10 cellular contexts compared by ENCODE assay signal in genomic region chr18:63158676-63159291, GRCh38.
DNase-seq lines count a peak whose midpoint lies in the region; ATAC-seq and TF ChIP-seq lines count a peak whose summit lies in the region.
"Had no signal": no experiment of that assay in that cellular context is flagged by ENCODE, and none has a peak within 500 bp of the region (broad histone marks: within the 10 kb centered on the region; RNA-seq: fewer than 3 reads in every experiment).

No MANE protein-coding gene starts in this region.

- peak; percentile 75 for DNase-seq in activated CD4-positive, alpha-beta T cell treated with anti-CD3 and anti-CD28 coated beads for 36 hours
- DNase-seq in activated CD4-positive, alpha-beta T cell treated with anti-CD3 and anti-CD28 coated beads for 1 hour: no peak
- DNase-seq in Karpas-422 (peak; percentile 66), thyroid gland (no peak), dorsolateral prefrontal cortex (no peak), osteocyte (ENCODE audit: extremely low spot score, unreplicated experiment) (no peak), right cardiac atrium (no peak)
- DNase-seq in activated naive CD8-positive, alpha-beta T cell treated with anti-CD3 and anti-CD28 coated beads, Interleukin-2, amount 10 ng/mL, durations not matched to agents 7 days and 5 days: no peak
- DNase-seq: 8988T; NK-92 treated with Interleukin-12 subunit alpha and Interleukin-12 subunit beta, amount 100 ng/mL, for 24 hours had no signal

- H3K36me3 ChIP-seq in Karpas-422 (ENCODE audit: insufficient read depth, low read length) (no peaks in the 10 kb centered on the region), thyroid gland (no peaks in the 10 kb centered on the region)

- H3K4me1 ChIP-seq in Karpas-422 (ENCODE audit: low read length) (peaks cover 100% of the 10 kb centered on the region), thyroid gland (peaks cover 32 to 79% of the 10 kb centered on the region in 2 donors), right cardiac atrium (ENCODE audit: control insufficient read depth, insufficient read depth, low read length) (peaks cover 11% of the 10 kb centered on the region)

- no peaks in the 10 kb centered on the region; the same call in 1 of the 2 replicates for H4K20me1 ChIP-seq in Karpas-422 (ENCODE audit: insufficient read depth, low read depth, low read length)

- H3K79me2 ChIP-seq in Karpas-422 (ENCODE audit: low read length): peaks cover 83% of the 10 kb centered on the region

- peak; percentile 18 for ATAC-seq in activated CD4-positive, alpha-beta T cell treated with anti-CD3 and anti-CD28 coated beads for 36 hours
- no peak for ATAC-seq in activated naive CD8-positive, alpha-beta T cell treated with anti-CD3 and anti-CD28 coated beads, Interleukin-2, amount 10 ng/mL, durations not matched to agents 7 days and 5 days (ENCODE audit: low read depth)
- no peak for ATAC-seq in right cardiac atrium

- H3K4me1 Mint-ChIP-seq in activated CD4-positive, alpha-beta T cell treated with anti-CD3 and anti-CD28 coated beads for 36 hours: peaks cover 99% of the 10 kb centered on the region
- H3K4me1 Mint-ChIP-seq in activated naive CD8-positive, alpha-beta T cell treated with anti-CD3 and anti-CD28 coated beads, Interleukin-2, amount 10 ng/mL, durations not matched to agents 7 days and 5 days: peaks cover 97% of the 10 kb centered on the region
- H3K4me1 Mint-ChIP-seq in osteocyte (ENCODE audit: unreplicated experiment): peaks cover 27% of the 10 kb centered on the region

- peak overlapping the region; percentile 95 for H3K27ac Mint-ChIP-seq in activated CD4-positive, alpha-beta T cell treated with anti-CD3 and anti-CD28 coated beads for 36 hours
- H3K27ac Mint-ChIP-seq in activated naive CD8-positive, alpha-beta T cell treated with anti-CD3 and anti-CD28 coated beads, Interleukin-2, amount 10 ng/mL, durations not matched to agents 7 days and 5 days: peak overlapping the region; percentile 90
- no peak overlapping the region for H3K27ac Mint-ChIP-seq in osteocyte (ENCODE audit: unreplicated experiment)

- no peak for TF ChIP-seq POLR2A in thyroid gland (IDR thresholded peaks at IDR 0.05)

- peak overlapping the region; percentile 49 for H3K4me3 ChIP-seq in Karpas-422 (ENCODE audit: low read length)
- H3K4me3 ChIP-seq in thyroid gland (replicated peaks in 1 of 3): no peak overlapping the region
- no peak overlapping the region for H3K4me3 ChIP-seq in dorsolateral prefrontal cortex
- H3K4me3 ChIP-seq in right cardiac atrium (ENCODE audit: low read length): no peak overlapping the region

- peak overlapping the region; percentile 65 for H3K9ac ChIP-seq in Karpas-422 (ENCODE audit: low read length)

- H3K27me3 ChIP-seq in Karpas-422 (ENCODE audit: low read length): no peaks in the 10 kb centered on the region
- H3K27me3 ChIP-seq in thyroid gland: no peaks in the 10 kb centered on the region
- no peaks in the 10 kb centered on the region for H3K27me3 ChIP-seq in dorsolateral prefrontal cortex
- H3K27me3 ChIP-seq in right cardiac atrium (ENCODE audit: control insufficient read depth, insufficient read depth): no peaks in the 10 kb centered on the region

- CTCF ChIA-PET in activated CD4-positive, alpha-beta T cell treated with anti-CD3 and anti-CD28 coated beads for 36 hours (lab: Charles Lee): interaction anchor here (0.7 to 2.6 kb wide), 9 partner anchors 27 to 168 kb away, joined by 3 to 18 read pairs (median 4); partner anchors contain the start of gene BCL2

- H2AFZ ChIP-seq in Karpas-422 (ENCODE audit: low read length): no peak overlapping the region

- H3K27me3 Mint-ChIP-seq in activated CD4-positive, alpha-beta T cell treated with anti-CD3 and anti-CD28 coated beads for 36 hours: no peaks in the 10 kb centered on the region
- no peaks in the 10 kb centered on the region for H3K27me3 Mint-ChIP-seq in activated naive CD8-positive, alpha-beta T cell treated with anti-CD3 and anti-CD28 coated beads, Interleukin-2, amount 10 ng/mL, durations not matched to agents 7 days and 5 days
- no peaks in the 10 kb centered on the region for H3K27me3 Mint-ChIP-seq in osteocyte (ENCODE audit: unreplicated experiment)

- POLR2A ChIA-PET in activated CD4-positive, alpha-beta T cell treated with anti-CD3 and anti-CD28 coated beads for 36 hours (lab: Charles Lee): interaction anchor here (1.0 to 1.9 kb wide), 3 partner anchors 50 to 159 kb away, joined by 4 to 8 read pairs (median 6); no protein-coding TSS in a partner anchor
- POLR2A ChIA-PET in activated naive CD8-positive, alpha-beta T cell treated with anti-CD3 and anti-CD28 coated beads, Interleukin-2, amount 10 ng/mL, durations not matched to agents 7 days and 5 days (lab: Charles Lee): interaction anchor here (1.0 to 2.4 kb wide), 5 partner anchors 21 to 263 kb away, joined by 4 to 11 read pairs (median 4); partner anchors contain the start of gene BCL2

- 78 to 88% methylated on average over 6 of the region's 6 CpGs for WGBS in thyroid gland, 2 donors
- WGBS in right cardiac atrium: 88% methylated on average over 6 of the region's 6 CpGs

- no peaks in the 10 kb centered on the region for H3K9me2 ChIP-seq in Karpas-422 (replicated peaks; ENCODE audit: insufficient read depth, low read length)

- H3K9me3 Mint-ChIP-seq in activated CD4-positive, alpha-beta T cell treated with anti-CD3 and anti-CD28 coated beads for 36 hours (ENCODE audit: low read depth): no peaks in the 10 kb centered on the region
- H3K9me3 Mint-ChIP-seq in activated naive CD8-positive, alpha-beta T cell treated with anti-CD3 and anti-CD28 coated beads, Interleukin-2, amount 10 ng/mL, durations not matched to agents 7 days and 5 days: no peaks in the 10 kb centered on the region
- no peaks in the 10 kb centered on the region for H3K9me3 Mint-ChIP-seq in osteocyte (ENCODE audit: unreplicated experiment)

- H3K9me3 ChIP-seq in Karpas-422 (ENCODE audit: low read length): no peaks in the 10 kb centered on the region
- H3K9me3 ChIP-seq in thyroid gland: no peaks in the 10 kb centered on the region
- H3K9me3 ChIP-seq in right cardiac atrium (ENCODE audit: control insufficient read depth, low read length): no peaks in the 10 kb centered on the region

- H3K27ac ChIP-seq in Karpas-422 (ENCODE audit: low read length) (peak overlapping the region; percentile 91), thyroid gland (peak overlapping the region in 2 of 3 donors; percentile 2 to 22), dorsolateral prefrontal cortex (peak overlapping the region in 3 of 59 donors; percentile 6 to 32 (median 19)), right cardiac atrium (ENCODE audit: low read length) (no peak overlapping the region)

- peak overlapping the region; percentile 64 for H3K4me2 ChIP-seq in Karpas-422 (ENCODE audit: low read depth, low read length, poor library complexity, severe bottlenecking)

- no peak for TF ChIP-seq CTCF in thyroid gland (IDR thresholded peaks at IDR 0.05)
- TF ChIP-seq CTCF in dorsolateral prefrontal cortex (IDR thresholded peaks at IDR 0.05 in 54 of 56, conservative IDR thresholded peaks at IDR 0.05 in 2 of 56; ENCODE audit: low read depth in 1 of 56, partially characterized antibody in 56 of 56): no peak
- TF ChIP-seq CTCF in osteocyte (IDR thresholded peaks at IDR 0.05): no peak

- peaks cover 45% of the 10 kb centered on the region for H3K36me3 Mint-ChIP-seq in activated CD4-positive, alpha-beta T cell treated with anti-CD3 and anti-CD28 coated beads for 36 hours (ENCODE audit: low read depth)
- peaks cover 27% of the 10 kb centered on the region for H3K36me3 Mint-ChIP-seq in activated naive CD8-positive, alpha-beta T cell treated with anti-CD3 and anti-CD28 coated beads, Interleukin-2, amount 10 ng/mL, durations not matched to agents 7 days and 5 days
- no peaks in the 10 kb centered on the region for H3K36me3 Mint-ChIP-seq in osteocyte (ENCODE audit: unreplicated experiment)

- intact Hi-C loops in activated CD4-positive, alpha-beta T cell treated with anti-CD3 and anti-CD28 coated beads for 36 hours (cut with DNase I, micrococcal nuclease): loop anchor here (1.0 to 10.0 kb wide), 5 partner anchors 42 to 634 kb away; partner anchors contain the start of genes PHLPP1 (in 1 of the 2) and ZCCHC2 (in 1 of the 2)
- intact Hi-C loops in thyroid gland (cut with DNase I) (no loop called here), dorsolateral prefrontal cortex (cut with DNase I) (no loop called here), right cardiac atrium (cut with DNase I) (loop anchor here in 3 of 4 donors (5.0 to 10.0 kb wide), 2 partner anchors 134 to 141 kb away; no protein-coding TSS in a partner anchor)

- peak overlapping the region; percentile 73 for H3K4me3 Mint-ChIP-seq in activated CD4-positive, alpha-beta T cell treated with anti-CD3 and anti-CD28 coated beads for 36 hours
- H3K4me3 Mint-ChIP-seq in activated naive CD8-positive, alpha-beta T cell treated with anti-CD3 and anti-CD28 coated beads, Interleukin-2, amount 10 ng/mL, durations not matched to agents 7 days and 5 days: peak overlapping the region; percentile 81
- H3K4me3 Mint-ChIP-seq in osteocyte (ENCODE audit: unreplicated experiment): no peak overlapping the region

Comparison
In these comparisons a context has a peak if more than half of its experiments do, and no peak if none do; other contexts are left out.
1. DNase-seq: peak in activated CD4-positive, alpha-beta T cell treated with anti-CD3 and anti-CD28 coated beads for 36 hours (single experiment) and Karpas-422 (single experiment); none in activated CD4-positive, alpha-beta T cell treated with anti-CD3 and anti-CD28 coated beads for 1 hour (single experiment), activated naive CD8-positive, alpha-beta T cell treated with anti-CD3 and anti-CD28 coated beads, Interleukin-2, amount 10 ng/mL, durations not matched to agents 7 days and 5 days (single experiment), thyroid gland (0 of 2), dorsolateral prefrontal cortex (0 of 10), osteocyte (single experiment) and right cardiac atrium (0 of 3).
2. intact Hi-C loops: an anchor here in activated CD4-positive, alpha-beta T cell treated with anti-CD3 and anti-CD28 coated beads for 36 hours (1.0 to 10.0 kb wide) and right cardiac atrium (5.0 to 10.0 kb wide); none called in thyroid gland and dorsolateral prefrontal cortex.